Comparison of ENCODE assay signal across 1 cellular context in the genomic region with DNA sequence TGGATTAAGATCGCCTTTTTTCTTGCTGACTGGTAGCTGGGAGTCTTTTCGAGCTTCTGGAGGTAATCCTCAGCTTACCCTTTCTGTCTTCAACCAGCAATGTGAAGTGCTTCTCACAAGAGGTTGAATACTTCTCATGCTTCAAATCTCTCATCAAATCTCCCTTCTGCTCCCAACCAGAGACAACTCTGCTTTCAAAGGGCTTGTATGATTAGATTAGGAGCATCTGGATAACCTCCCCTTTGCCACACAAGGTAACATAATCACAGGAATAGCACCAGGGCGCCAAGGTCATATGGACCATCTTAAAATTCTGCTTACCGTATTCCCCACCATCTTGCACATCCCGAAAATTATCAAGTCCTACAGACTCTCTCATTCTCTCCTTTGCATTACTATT.
TF ChIP-seq lines count a peak whose summit lies in the region.

No MANE protein-coding gene starts in this region.

TF ChIP-seq in WTC11, 78 proteins besides CTCF, POLR2A, EP300 and RAD21 (continued from another document):
- no peak for TF ChIP-seq ETV6 (CRISPR knock-in tag; IDR thresholded peaks at IDR 0.05)
- TF ChIP-seq HMGXB4 (CRISPR knock-in tag; IDR thresholded peaks at IDR 0.05): no peak
- TF ChIP-seq, protein P1, sequence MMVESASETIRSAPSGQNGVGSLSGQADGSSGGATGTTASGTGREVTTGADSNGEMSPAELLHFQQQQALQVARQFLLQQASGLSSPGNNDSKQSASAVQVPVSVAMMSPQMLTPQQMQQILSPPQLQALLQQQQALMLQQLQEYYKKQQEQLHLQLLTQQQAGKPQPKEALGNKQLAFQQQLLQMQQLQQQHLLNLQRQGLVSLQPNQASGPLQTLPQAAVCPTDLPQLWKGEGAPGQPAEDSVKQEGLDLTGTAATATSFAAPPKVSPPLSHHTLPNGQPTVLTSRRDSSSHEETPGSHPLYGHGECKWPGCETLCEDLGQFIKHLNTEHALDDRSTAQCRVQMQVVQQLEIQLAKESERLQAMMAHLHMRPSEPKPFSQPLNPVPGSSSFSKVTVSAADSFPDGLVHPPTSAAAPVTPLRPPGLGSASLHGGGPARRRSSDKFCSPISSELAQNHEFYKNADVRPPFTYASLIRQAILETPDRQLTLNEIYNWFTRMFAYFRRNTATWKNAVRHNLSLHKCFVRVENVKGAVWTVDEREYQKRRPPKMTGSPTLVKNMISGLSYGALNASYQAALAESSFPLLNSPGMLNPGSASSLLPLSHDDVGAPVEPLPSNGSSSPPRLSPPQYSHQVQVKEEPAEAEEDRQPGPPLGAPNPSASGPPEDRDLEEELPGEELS (CRISPR knock-in tag; IDR thresholded peaks at IDR 0.05): no peak
- no peak for TF ChIP-seq ERG (CRISPR knock-in tag; IDR thresholded peaks at IDR 0.05)
